Comparison of ENCODE assay signal across 30 cellular contexts in the genomic region with DNA sequence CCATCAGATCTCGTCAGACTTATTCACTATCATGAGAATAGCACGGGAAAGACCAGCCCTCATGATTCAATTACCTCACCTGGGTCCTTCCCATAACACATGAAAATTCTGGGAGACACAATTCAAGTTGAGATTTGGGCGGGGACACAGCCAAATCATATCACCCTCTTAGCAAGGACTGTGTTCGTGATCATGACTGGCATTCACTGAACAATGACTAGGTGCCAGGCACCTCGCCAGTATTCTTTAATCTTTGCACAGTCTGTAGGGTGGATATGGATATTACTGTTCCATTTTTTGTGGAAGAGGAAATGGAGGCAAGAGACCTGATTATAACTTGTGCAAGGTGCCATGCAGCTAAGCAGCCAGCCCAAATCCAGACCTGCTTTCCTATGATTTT.
DNase-seq lines count a peak whose midpoint lies in the region; ATAC-seq and TF ChIP-seq lines count a peak whose summit lies in the region.
"Had no signal": no experiment of that assay in that cellular context is flagged by ENCODE, and none has a peak within 500 bp of the region (broad histone marks: within the 10 kb centered on the region; RNA-seq: fewer than 3 reads in every experiment).

No MANE protein-coding gene starts in this region.

- no peaks in the 10 kb centered on the region for H3K4me1 ChIP-seq in CD4-positive, CD25-positive, alpha-beta regulatory T cell (ENCODE audit: control insufficient read depth, insufficient read depth, low read length, poor library complexity, severe bottlenecking)
- H3K4me1 ChIP-seq in colonic mucosa, result peaks cover 7% of the 10 kb centered on the region

- no peak for TF ChIP-seq CTCF in colonic mucosa (IDR thresholded peaks at IDR 0.05)
- no peak for TF ChIP-seq CTCF in osteocyte (IDR thresholded peaks at IDR 0.05)

- H3K36me3 Mint-ChIP-seq in CD4-positive, CD25-positive, alpha-beta regulatory T cell, result peaks cover 6% of the 10 kb centered on the region
- H3K36me3 Mint-ChIP-seq in osteocyte (ENCODE audit: unreplicated experiment), result no peaks in the 10 kb centered on the region
- H3K36me3 Mint-ChIP-seq: natural killer cell treated with Interleukin-12 subunit alpha and Interleukin-12 subunit beta and Interleukin-15 and Interleukin-18, amount 100 ng/mL, for 72 hours had no signal

- no peaks in the 10 kb centered on the region for H3K9me3 ChIP-seq in CD4-positive, CD25-positive, alpha-beta regulatory T cell (ENCODE audit: control insufficient read depth in 2 of 2, low read length in 2 of 2)
- H3K9me3 ChIP-seq in MG63 (peaks cover 11% of the 10 kb centered on the region), colonic mucosa (no peaks in the 10 kb centered on the region)
- H3K9me3 ChIP-seq: lower lobe of right lung, mucosa of descending colon had no signal

- no peak overlapping the region for H3K4me3 ChIP-seq in CD4-positive, CD25-positive, alpha-beta regulatory T cell (ENCODE audit: low read depth, low read length)
- H3K4me3 ChIP-seq in MG63 (no peak overlapping the region), colonic mucosa (no peak overlapping the region)
- H3K4me3 ChIP-seq: BLaER1, lower lobe of right lung, mucosa of descending colon, skin epidermis had no signal

- H3K4me1 Mint-ChIP-seq in CD4-positive, CD25-positive, alpha-beta regulatory T cell, result peaks cover 0 to 80% (median 20%) of the 10 kb centered on the region in 4 donors
- peaks cover 91% of the 10 kb centered on the region for H3K4me1 Mint-ChIP-seq in osteocyte (ENCODE audit: unreplicated experiment)

- no peak overlapping the region for H3K27ac ChIP-seq in CD4-positive, CD25-positive, alpha-beta regulatory T cell (ENCODE audit: insufficient read depth, low read length, poor library complexity, severe bottlenecking)
- H3K27ac ChIP-seq in colonic mucosa, result no peak overlapping the region
- H3K27ac ChIP-seq: BLaER1, lower lobe of right lung, skin epidermis had no signal

- H3K27ac Mint-ChIP-seq in CD4-positive, CD25-positive, alpha-beta regulatory T cell, result peak overlapping the region in 2 of 3 donors; percentile 20 to 60
- H3K27ac Mint-ChIP-seq in osteocyte (ENCODE audit: unreplicated experiment), result peak overlapping the region; percentile 39
- H3K27ac Mint-ChIP-seq: activated naive CD8-positive, alpha-beta T cell treated with anti-CD3 and anti-CD28 coated beads, Interleukin-2, amount 50 U/mL, for 24 hours; effector memory CD8-positive, alpha-beta T cell; natural killer cell treated with Interleukin-12 subunit alpha and Interleukin-12 subunit beta and Interleukin-15 and Interleukin-18, amount 100 ng/mL, for 72 hours; stimulated activated naive CD8-positive, alpha-beta T cell treated with anti-CD3 and anti-CD28 coated beads, Interleukin-15, Interleukin-2, amounts not matched to agents 100 ng/mL and 50 ng/mL, for 24 hours had no signal

- no peak for ATAC-seq in CD4-positive, CD25-positive, alpha-beta regulatory T cell (ENCODE audit: low read depth in 2 of 2)
- no peak for ATAC-seq in HG02571 (IDR thresholded peaks at IDR 0.05; ENCODE audit: unreplicated experiment)
- ATAC-seq: activated naive CD8-positive, alpha-beta T cell treated with anti-CD3 and anti-CD28 coated beads, Interleukin-2, amount 50 U/mL, for 24 hours; effector memory CD8-positive, alpha-beta T cell; HCT116; lower lobe of right lung; mucosa of descending colon; natural killer cell treated with Interleukin-12 subunit alpha and Interleukin-12 subunit beta and Interleukin-15 and Interleukin-18, amount 100 ng/mL, for 72 hours had no signal

- intact Hi-C loops in colonic mucosa (cut with DNase I), result no loop called here

- H3K9ac ChIP-seq in colonic mucosa (ENCODE audit: low read depth in 2 of 2, low read length in 2 of 2), result no peak overlapping the region
- H3K9ac ChIP-seq: BLaER1 had no signal

- peak overlapping the region in 1 of 4 donors; percentile 26 for H3K4me3 Mint-ChIP-seq in CD4-positive, CD25-positive, alpha-beta regulatory T cell
- no peak overlapping the region for H3K4me3 Mint-ChIP-seq in osteocyte (ENCODE audit: unreplicated experiment)
- H3K4me3 Mint-ChIP-seq: activated naive CD8-positive, alpha-beta T cell treated with anti-CD3 and anti-CD28 coated beads, Interleukin-2, amount 50 U/mL, for 24 hours; effector memory CD8-positive, alpha-beta T cell; natural killer cell treated with Interleukin-12 subunit alpha and Interleukin-12 subunit beta and Interleukin-15 and Interleukin-18, amount 100 ng/mL, for 72 hours; stimulated activated naive CD8-positive, alpha-beta T cell treated with anti-CD3 and anti-CD28 coated beads, Interleukin-15, Interleukin-2, amounts not matched to agents 100 ng/mL and 50 ng/mL, for 24 hours had no signal

- no peak for DNase-seq in CD4-positive, CD25-positive, alpha-beta regulatory T cell
- DNase-seq in MG63, result peak; percentile 17
- DNase-seq in colonic mucosa, result peak; percentile 42
- DNase-seq in osteocyte (ENCODE audit: extremely low spot score, unreplicated experiment), result no peak
- no peak for DNase-seq in NCI-H187 (lab: John Stamatoyannopoulos, UW)
- DNase-seq in stimulated activated CD4-positive, alpha-beta T cell treated with anti-CD3 and anti-CD28 coated beads, Interleukin-15, amount 100 ng/mL, for 24 hours, result no peak
- DNase-seq: activated CD4-positive, alpha-beta T cell treated with anti-CD3 and anti-CD28 coated beads, Interleukin-2, amount 50 U/mL, for 48 hours; activated CD4-positive, CD25-positive, alpha-beta regulatory T cell treated with anti-CD3 and anti-CD28 coated beads, Interleukin-2, amount 50 U/mL, for 72 hours; activated gamma-delta T cell treated with Interleukin-2 at 50 U/mL for 16 hours; activated naive CD8-positive, alpha-beta T cell treated with anti-CD3 and anti-CD28 coated beads, Interleukin-2, amount 50 U/mL, for 24 hours; activated T-cell treated with anti-CD3 and anti-CD28 coated beads, Interleukin-2, amount 50 U/mL, for 48 hours; cortex of kidney; DMS79; effector memory CD8-positive, alpha-beta T cell; foreskin melanocyte; GDM1; kidney glomerular epithelial cell; lower lobe of right lung; MV-4-11; NCI-H1436 treated with DMSO at 0.1 percent for 48 hours; NCI-H774; RPMI8226; T-helper 2 cell had no signal

- no peaks in the 10 kb centered on the region for H3K27me3 ChIP-seq in CD4-positive, CD25-positive, alpha-beta regulatory T cell (ENCODE audit: control insufficient read depth, insufficient read depth, low read length)
- H3K27me3 ChIP-seq in MG63 (no peaks in the 10 kb centered on the region), colonic mucosa (no peaks in the 10 kb centered on the region)
- H3K27me3 ChIP-seq: BLaER1 had no signal

- no peaks in the 10 kb centered on the region for H3K27me3 Mint-ChIP-seq in CD4-positive, CD25-positive, alpha-beta regulatory T cell
- H3K27me3 Mint-ChIP-seq in osteocyte (ENCODE audit: unreplicated experiment), result no peaks in the 10 kb centered on the region
- H3K27me3 Mint-ChIP-seq: activated naive CD8-positive, alpha-beta T cell treated with anti-CD3 and anti-CD28 coated beads, Interleukin-2, amount 50 U/mL, for 24 hours; natural killer cell treated with Interleukin-12 subunit alpha and Interleukin-12 subunit beta and Interleukin-15 and Interleukin-18, amount 100 ng/mL, for 72 hours; stimulated activated naive CD8-positive, alpha-beta T cell treated with anti-CD3 and anti-CD28 coated beads, Interleukin-15, Interleukin-2, amounts not matched to agents 100 ng/mL and 50 ng/mL, for 24 hours had no signal

- H3K9me3 Mint-ChIP-seq in CD4-positive, CD25-positive, alpha-beta regulatory T cell, result no peaks in the 10 kb centered on the region
- H3K9me3 Mint-ChIP-seq in osteocyte (ENCODE audit: unreplicated experiment), result no peaks in the 10 kb centered on the region
- H3K9me3 Mint-ChIP-seq: activated naive CD8-positive, alpha-beta T cell treated with anti-CD3 and anti-CD28 coated beads, Interleukin-2, amount 50 U/mL, for 24 hours; effector memory CD8-positive, alpha-beta T cell; natural killer cell treated with Interleukin-12 subunit alpha and Interleukin-12 subunit beta and Interleukin-15 and Interleukin-18, amount 100 ng/mL, for 72 hours; stimulated activated naive CD8-positive, alpha-beta T cell treated with anti-CD3 and anti-CD28 coated beads, Interleukin-15, Interleukin-2, amounts not matched to agents 100 ng/mL and 50 ng/mL, for 24 hours had no signal

- no peaks in the 10 kb centered on the region for H3K36me3 ChIP-seq in CD4-positive, CD25-positive, alpha-beta regulatory T cell (ENCODE audit: control insufficient read depth, insufficient read depth, low read length)
- peaks cover 21% of the 10 kb centered on the region for H3K36me3 ChIP-seq in MG63
- H3K36me3 ChIP-seq in colonic mucosa, result no peaks in the 10 kb centered on the region
- H3K36me3 ChIP-seq: lower lobe of right lung had no signal

Comparison
In these comparisons a context has a peak if more than half of its experiments do, and no peak if none do; other contexts are left out.
1. DNase-seq: peak in MG63 (single experiment) and colonic mucosa (single experiment); none in CD4-positive, CD25-positive, alpha-beta regulatory T cell (0 of 3), osteocyte (single experiment), NCI-H187 (0 of 2) and stimulated activated CD4-positive, alpha-beta T cell treated with anti-CD3 and anti-CD28 coated beads, Interleukin-15, amount 100 ng/mL, for 24 hours (single experiment).